22 cellular contexts compared by ENCODE assay signal in genomic region chr19:16039545-16039944, GRCh38.
"Had no signal": no experiment of that assay in that cellular context is flagged by ENCODE, and none has a peak within 500 bp of the region (broad histone marks: within the 10 kb centered on the region; RNA-seq: fewer than 3 reads in every experiment).

No MANE protein-coding gene starts in this region.

- H3K27me3 ChIP-seq: MG63, SJSA1 had no signal

- FAIRE-seq: RCC 7860 had no signal

- DNase-seq: Karpas-422, KG1, MG63, NCI-H1092, NCI-H1105 treated with DMSO at 0.1 percent for 48 hours, NCI-H1417 treated with DMSO at 0.1 percent for 48 hours, NCI-H187, NCI-H2029, NCI-H2081 treated with DMSO at 0.1 percent for 48 hours, NCI-H2171, NCI-H226, NCI-H446, NCI-H510A, NCI-H524 treated with DMSO at 0.1 percent for 48 hours, NCI-H69, NCI-H774, Right ventricle myocardium superior, RPMI8226, SIG-M5 had no signal

- H3K9me3 ChIP-seq: MG63, SJSA1 had no signal

- H3K36me3 ChIP-seq: MG63, SJSA1 had no signal

- H3K4me3 ChIP-seq: MG63, SJSA1, SK-N-MC had no signal

- H3K27ac ChIP-seq: SJSA1, SK-N-MC had no signal
